Comparison of ENCODE assay signal across 12 cellular contexts in the genomic region with DNA sequence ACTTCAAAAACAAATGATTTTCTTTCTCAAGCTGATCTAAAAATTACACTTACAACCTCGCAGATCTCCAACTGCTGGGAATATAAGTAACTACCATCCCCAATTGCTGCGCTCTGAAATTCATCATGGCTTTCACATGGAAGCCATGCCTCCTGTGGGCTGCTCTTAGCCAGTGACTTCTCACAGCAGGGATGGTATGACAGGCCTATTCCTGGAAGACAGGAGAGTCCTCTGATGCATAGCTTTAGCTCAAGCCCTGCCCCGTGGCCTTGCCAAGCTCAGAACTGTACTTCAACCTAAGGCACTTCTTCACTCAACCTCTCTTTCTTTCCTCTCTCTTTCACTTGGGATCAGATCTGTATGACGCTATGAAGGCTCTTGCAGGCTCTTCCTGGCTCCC. TPM values are rescaled to one million over a fixed set of nuclear protein-coding genes. Genes with fewer than 3 reads are reported as not detected.
DNase-seq lines count a peak whose midpoint lies in the region; ATAC-seq, FAIRE-seq and TF ChIP-seq lines count a peak whose summit lies in the region.
"Had no signal": no experiment of that assay in that cellular context is flagged by ENCODE, and none has a peak within 500 bp of the region (broad histone marks: within the 10 kb centered on the region; RNA-seq: fewer than 3 reads in every experiment).

No MANE protein-coding gene starts in this region.

- H3F3A ChIP-seq in GM23338 (replicated peaks; ENCODE audit: low read depth) (no peaks in the 10 kb centered on the region), neural progenitor cell (ENCODE audit: low read depth) (peaks cover 3% of the 10 kb centered on the region)

- no peak overlapping the region for H4K8ac ChIP-seq in H1 (ENCODE audit: extremely low read depth, insufficient read depth, low read length)

- no peak overlapping the region for H2BK12ac ChIP-seq in H1 (ENCODE audit: low read depth, low read length)

- H3K4me1 ChIP-seq in GM23338 (ENCODE audit: insufficient read depth) (no peaks in the 10 kb centered on the region), HEK293 (ENCODE audit: control insufficient read depth, insufficient read depth, low read length) (no peaks in the 10 kb centered on the region), H1 (replicated peaks in 1 of 4; ENCODE audit: control insufficient read depth in 3 of 4, insufficient read depth in 4 of 4, low read length in 3 of 4) (peaks cover 0 to 2% (median 0%) of the 10 kb centered on the region in 4 experiments; a peak in 2 of 7 replicates), neural progenitor cell (no peaks in the 10 kb centered on the region)
- H3K4me1 ChIP-seq: BLaER1 treated with 17β-estradiol and CSF1 and Interleukin-3, amounts not matched to agents 10 nM and 100 nM; HAP-1 had no signal

- H2AFZ ChIP-seq in GM23338 (no peak overlapping the region), H1 (ENCODE audit: low read length) (no peak overlapping the region; the same call in 1 of the 2 replicates), neural progenitor cell (replicated peaks) (peak overlapping the region; percentile 45)

- H3K18ac ChIP-seq in H1 (ENCODE audit: extremely low read depth, low read length) = no peak overlapping the region

- no peaks in the 10 kb centered on the region for H4K20me1 ChIP-seq in GM23338 (replicated peaks; ENCODE audit: insufficient read depth)
- no peaks in the 10 kb centered on the region for H4K20me1 ChIP-seq in H1 (replicated peaks in 1 of 2; ENCODE audit: control insufficient read depth in 1 of 2, insufficient read depth in 2 of 2, low read length in 2 of 2)
- H4K20me1 ChIP-seq in neural progenitor cell (ENCODE audit: low read depth) = no peaks in the 10 kb centered on the region
- H4K20me1 ChIP-seq: BLaER1 treated with 17β-estradiol and CSF1 and Interleukin-3, amounts not matched to agents 10 nM and 100 nM had no signal

- no peaks in the 10 kb centered on the region for H3K23me2 ChIP-seq in H1 (ENCODE audit: low read depth, low read length)

- H3K36me3 ChIP-seq in GM23338 (ENCODE audit: insufficient read depth) (no peaks in the 10 kb centered on the region), HEK293 (ENCODE audit: control insufficient read depth in 2 of 2, insufficient read depth in 1 of 2, low read length in 2 of 2) (no peaks in the 10 kb centered on the region; a peak in 1 of 3 replicates), H1 (ENCODE audit: control insufficient read depth in 2 of 4, insufficient read depth in 4 of 4, low read length in 3 of 4) (no peaks in the 10 kb centered on the region), neural progenitor cell (no peaks in the 10 kb centered on the region)
- H3K36me3 ChIP-seq: HAP-1 had no signal

- H3K4me3 ChIP-seq in GM23338 (no peak overlapping the region), HEK293 (ENCODE audit: low read depth, low read length) (no peak overlapping the region), H1 (ENCODE audit: extremely low read depth in 1 of 4, insufficient read depth in 2 of 4, low read depth in 3 of 4, low read length in 4 of 4) (no peak overlapping the region), neural progenitor cell (no peak overlapping the region), foreskin fibroblast (ENCODE audit: low read depth in 1 of 2, low read length in 2 of 2) (no peak overlapping the region)
- H3K4me3 ChIP-seq: BLaER1 treated with 17β-estradiol and CSF1 and Interleukin-3, amounts not matched to agents 10 nM and 100 nM; HAP-1 had no signal

- H3K4me3 Mint-ChIP-seq in GM23338 (no peak overlapping the region), neural progenitor cell (no peak overlapping the region)
- H3K4me3 Mint-ChIP-seq: CD4-positive, CD25-positive, alpha-beta regulatory T cell; HFFc6 had no signal

- no peak; a peak in 1 of 4 replicates for TF ChIP-seq RAD21 in H1 (IDR thresholded peaks at IDR 0.05 in 1 of 2, conservative IDR thresholded peaks at IDR 0.05 in 1 of 2; ENCODE audit: low read depth in 2 of 2, low read length in 2 of 2)

- H3K9me2 ChIP-seq in GM23338 (ENCODE audit: insufficient read depth) = no peaks in the 10 kb centered on the region

- 65% methylated on average over 4 of the region's 4 CpGs; no CpG with 5 or more reads in 1 of the 2 experiments for whole genome bisulfite sequencing in H1 (ENCODE audit: extremely low coverage in 1 of 2, insufficient coverage in 1 of 2, insufficient read length in 1 of 2, insufficient replicate concordance in 2 of 2, low coverage in 1 of 2, low lambda C conversion rate in 2 of 2, missing lambda C conversion rate in 1 of 2), 2 experiments

- H3K4ac ChIP-seq in H1 (replicated peaks; ENCODE audit: insufficient read length, low read depth, low read length) = no peak overlapping the region

- TF ChIP-seq POLR2A in H1 (IDR thresholded peaks at IDR 0.05; ENCODE audit: control extremely low read depth in 1 of 2, low read depth in 2 of 2, low read length in 2 of 2) = no peak

- H3K27me3 Mint-ChIP-seq in GM23338 (ENCODE audit: insufficient read depth, low read depth, poor library complexity) (no peaks in the 10 kb centered on the region), neural progenitor cell (ENCODE audit: insufficient read depth, low read depth) (peaks cover 2% of the 10 kb centered on the region)
- H3K27me3 Mint-ChIP-seq: CD4-positive, CD25-positive, alpha-beta regulatory T cell had no signal

- H2BK5ac ChIP-seq in H1 (ENCODE audit: low read depth, low read length) = no peak overlapping the region

- H3K27me3 ChIP-seq in GM23338 (ENCODE audit: insufficient read depth) (no peaks in the 10 kb centered on the region), H1 (replicated peaks in 1 of 4; ENCODE audit: control insufficient read depth in 3 of 4, extremely low read depth in 1 of 4, insufficient read depth in 3 of 4, low read length in 3 of 4) (no peaks in the 10 kb centered on the region), neural progenitor cell (no peaks in the 10 kb centered on the region)
- H3K27me3 ChIP-seq: BLaER1 treated with 17β-estradiol and CSF1 and Interleukin-3, amounts not matched to agents 10 nM and 100 nM had no signal

- no peak overlapping the region for H3K23ac ChIP-seq in H1 (ENCODE audit: insufficient read length)

- no peak overlapping the region for H2BK15ac ChIP-seq in H1 (ENCODE audit: low read length)

- POLR2A ChIA-PET in HEK293 (lab: Yijun Ruan, JAX) = interaction anchor here (2.1 kb wide), 1 partner anchor 13 kb away, joined by 7 read pairs; the partner anchor contains the start of gene ELAC1
- POLR2A ChIA-PET in H1 (lab: Charles Lee; ENCODE audit: partially characterized antibody) = interaction anchor here (0.8 to 2.7 kb wide), 2 partner anchors 12 to 89 kb away, joined by 3 to 14 read pairs; partner anchors contain the start of gene ELAC1

- no peak overlapping the region for H4K5ac ChIP-seq in H1 (ENCODE audit: insufficient read length, low read depth, low read length)

- H3K9me3 Mint-ChIP-seq in GM23338 (no peaks in the 10 kb centered on the region), neural progenitor cell (no peaks in the 10 kb centered on the region)
- H3K9me3 Mint-ChIP-seq: HFFc6 had no signal

- no peak overlapping the region for H3K14ac ChIP-seq in H1 (ENCODE audit: insufficient read length)

- CTCF ChIA-PET in HEK293 (lab: Yijun Ruan, JAX) (interaction anchor here (1.2 kb wide), 1 partner anchor 12 kb away, joined by 3 read pairs; no protein-coding TSS in a partner anchor), H1 (lab: Charles Lee; ENCODE audit: partially characterized antibody) (interaction anchor here (0.9 to 2.0 kb wide), 2 partner anchors 12 to 36 kb away, joined by 5 read pairs; partner anchors contain the start of gene ELAC1)

- H3K27ac ChIP-seq in GM23338 (ENCODE audit: low read depth) = no peak overlapping the region
- no peak overlapping the region for H3K27ac ChIP-seq in HEK293 (ENCODE audit: extremely low read depth, low read depth, low read length)
- no peak overlapping the region for H3K27ac ChIP-seq in H1 (ENCODE audit: low read depth, low read length)
- H3K27ac ChIP-seq in neural progenitor cell = no peak overlapping the region
- H3K27ac ChIP-seq: BLaER1 treated with 17β-estradiol and CSF1 and Interleukin-3, amounts not matched to agents 10 nM and 100 nM had no signal

- no peak overlapping the region for H4K91ac ChIP-seq in H1 (replicated peaks; ENCODE audit: insufficient read length, low read length)

- H3K9ac ChIP-seq in H1 (replicated peaks in 1 of 4; ENCODE audit: extremely low read depth in 1 of 4, low read depth in 3 of 4, low read length in 3 of 4) (no peak overlapping the region), neural progenitor cell (no peak overlapping the region)
- H3K9ac ChIP-seq: BLaER1 treated with 17β-estradiol and CSF1 and Interleukin-3, amounts not matched to agents 10 nM and 100 nM had no signal

- TF ChIP-seq CTCF in GM23338 (conservative IDR thresholded peaks at IDR 0.05; ENCODE audit: low read depth in 2 of 2) = no peak
- no peak for TF ChIP-seq CTCF in HEK293 (tag by site-specific recombination; IDR thresholded peaks at IDR 0.05)
- no peak for TF ChIP-seq CTCF in H1 (IDR thresholded peaks at IDR 0.05; ENCODE audit: control extremely low read depth in 1 of 3, insufficient read depth in 1 of 3, low read depth in 1 of 3, low read length in 3 of 3)
- TF ChIP-seq CTCF in neural progenitor cell (IDR thresholded peaks at IDR 0.05) = no peak
- no peak for TF ChIP-seq CTCF in foreskin fibroblast (IDR thresholded peaks at IDR 0.05; ENCODE audit: low read depth, low read length)

- H3K79me1 ChIP-seq in H1 (ENCODE audit: low read depth, low read length) = no peaks in the 10 kb centered on the region

- peak; percentile 89 for ATAC-seq in GM23338

- DNase-seq in GM23338 (ENCODE audit: low spot score) = peak; percentile 39
- DNase-seq in H1 (ENCODE audit: low read depth in 1 of 2, low spot score in 2 of 2) = no peak
- DNase-seq in neural progenitor cell (ENCODE audit: low spot score) = no peak
- DNase-seq in mesenteric fat pad (ENCODE audit: low spot score) = no peak
- no peak for DNase-seq in DMS153 treated with DMSO at 0.1 percent for 48 hours (lab: John Stamatoyannopoulos, UW; ENCODE audit: unreplicated experiment)
- DNase-seq in foreskin fibroblast = no peak
- DNase-seq: ACHN; CD4-positive, CD25-positive, alpha-beta regulatory T cell; HFFc6 had no signal

- peaks cover 8% of the 10 kb centered on the region for H3K4me1 Mint-ChIP-seq in GM23338
- peaks cover 3% of the 10 kb centered on the region for H3K4me1 Mint-ChIP-seq in neural progenitor cell
- H3K4me1 Mint-ChIP-seq: CD4-positive, CD25-positive, alpha-beta regulatory T cell had no signal

- H2AK5ac ChIP-seq in H1 (ENCODE audit: low read depth, low read length) = no peak overlapping the region

- no peak overlapping the region for H3K27ac Mint-ChIP-seq in GM23338
- H3K27ac Mint-ChIP-seq in neural progenitor cell = peak overlapping the region; percentile 12

- no peak overlapping the region for H2BK120ac ChIP-seq in H1 (replicated peaks; ENCODE audit: low read depth, low read length)

- H3K4me2 ChIP-seq in GM23338 (no peak overlapping the region), H1 (ENCODE audit: insufficient read depth in 1 of 2, low read depth in 2 of 2, low read length in 2 of 2) (peak overlapping the region in 1 of 2 experiments; percentile 38; a peak in 1 of 4 replicates), neural progenitor cell (no peak overlapping the region)
- H3K4me2 ChIP-seq: BLaER1 treated with 17β-estradiol and CSF1 and Interleukin-3, amounts not matched to agents 10 nM and 100 nM had no signal

- no peak overlapping the region for H3K56ac ChIP-seq in H1 (replicated peaks; ENCODE audit: insufficient read length, low read depth, low read length)

- no peaks in the 10 kb centered on the region for H3K9me3 ChIP-seq in HEK293 (ENCODE audit: control insufficient read depth, insufficient read depth, low read depth, low read length)
- no peaks in the 10 kb centered on the region for H3K9me3 ChIP-seq in H1 (ENCODE audit: insufficient read depth in 2 of 2, low read depth in 1 of 2, low read length in 1 of 2)
- no peaks in the 10 kb centered on the region for H3K9me3 ChIP-seq in neural progenitor cell (ENCODE audit: low read depth)
- H3K9me3 ChIP-seq: HAP-1 had no signal

- H3K79me2 ChIP-seq in GM23338 (replicated peaks; ENCODE audit: insufficient read depth) = no peaks in the 10 kb centered on the region
- no peaks in the 10 kb centered on the region for H3K79me2 ChIP-seq in H1 (ENCODE audit: control insufficient read depth in 1 of 2, insufficient read depth in 2 of 2, low read length in 2 of 2)
- no peaks in the 10 kb centered on the region for H3K79me2 ChIP-seq in neural progenitor cell (ENCODE audit: low read depth)

- H3K36me3 Mint-ChIP-seq in GM23338 (ENCODE audit: low read depth) (no peaks in the 10 kb centered on the region), neural progenitor cell (no peaks in the 10 kb centered on the region)
- H3K36me3 Mint-ChIP-seq: CD4-positive, CD25-positive, alpha-beta regulatory T cell had no signal

- no peak for TF ChIP-seq EP300 in H1 (IDR thresholded peaks at IDR 0.05; ENCODE audit: borderline replicate concordance in 1 of 2, low read depth in 2 of 2, low read length in 2 of 2)

- no peak overlapping the region for H2BK20ac ChIP-seq in H1 (ENCODE audit: low read length)

- FAIRE-seq in H1 (lab: Jason Lieb, UNC) = peak; percentile 7

RNA-seq across cellular contexts. Expression of gene ELAC1, which starts 12.6 kb away (rescaled TPM):
- 3.2 and 3.8 TPM in 2 replicates for total RNA-seq in GM23338 (2014; rRNA removed; shearing (Covaris generic))
- polyA plus RNA-seq in GM23338 (2016; fragmentation: Nextera tagmentation; extraction: Ambion mirVana) (2.8 and 3.4 TPM in 2 replicates), H1 (2011; rRNA removed) (2.0 and 2.3 TPM in 2 replicates)
- total RNA-seq in H1 (2021; fragmentation: NEBNext Ultra II Directional; extraction: Animal tissue kit (Norgen Biotek cat#: 25700)) = 3.2 and 3.4 TPM in 2 replicates
- 3.9 TPM for polyA plus RNA-seq in H1 (2011; cell fraction: cytosol; rRNA removed)
- 1.6 TPM for polyA plus RNA-seq in H1 (2011; cell fraction: nucleus; rRNA removed)
- 2.6 to 4.3 TPM (median 3.4 TPM) in 4 replicates for polyA plus RNA-seq in H1 (2012, experiment 1 of 2)
- 1.5 TPM for polyA plus RNA-seq in H1 (2012, experiment 2 of 2)
- 4.2 TPM for polyA plus RNA-seq in H1 (2013, experiment 1 of 2)
- polyA plus RNA-seq in H1 (2013, experiment 2 of 2) = 2.9 TPM
- 3.0 and 3.9 TPM in 2 replicates for polyA minus RNA-seq in H1 (2011; rRNA and poly(A)+ RNA removed)
- polyA minus RNA-seq in H1 (2011; cell fraction: cytosol; rRNA and poly(A)+ RNA removed) = 2.9 TPM
- polyA minus RNA-seq in H1 (2011; cell fraction: nucleus; rRNA and poly(A)+ RNA removed) = 11.3 TPM
- total RNA-seq in neural progenitor cell (ENCODE audit: low replicate concordance) (8.1 and 16.1 TPM in 2 replicates), mesenteric fat pad (6.2 TPM)
